21 cellular contexts compared by ENCODE assay signal in the genomic region with DNA sequence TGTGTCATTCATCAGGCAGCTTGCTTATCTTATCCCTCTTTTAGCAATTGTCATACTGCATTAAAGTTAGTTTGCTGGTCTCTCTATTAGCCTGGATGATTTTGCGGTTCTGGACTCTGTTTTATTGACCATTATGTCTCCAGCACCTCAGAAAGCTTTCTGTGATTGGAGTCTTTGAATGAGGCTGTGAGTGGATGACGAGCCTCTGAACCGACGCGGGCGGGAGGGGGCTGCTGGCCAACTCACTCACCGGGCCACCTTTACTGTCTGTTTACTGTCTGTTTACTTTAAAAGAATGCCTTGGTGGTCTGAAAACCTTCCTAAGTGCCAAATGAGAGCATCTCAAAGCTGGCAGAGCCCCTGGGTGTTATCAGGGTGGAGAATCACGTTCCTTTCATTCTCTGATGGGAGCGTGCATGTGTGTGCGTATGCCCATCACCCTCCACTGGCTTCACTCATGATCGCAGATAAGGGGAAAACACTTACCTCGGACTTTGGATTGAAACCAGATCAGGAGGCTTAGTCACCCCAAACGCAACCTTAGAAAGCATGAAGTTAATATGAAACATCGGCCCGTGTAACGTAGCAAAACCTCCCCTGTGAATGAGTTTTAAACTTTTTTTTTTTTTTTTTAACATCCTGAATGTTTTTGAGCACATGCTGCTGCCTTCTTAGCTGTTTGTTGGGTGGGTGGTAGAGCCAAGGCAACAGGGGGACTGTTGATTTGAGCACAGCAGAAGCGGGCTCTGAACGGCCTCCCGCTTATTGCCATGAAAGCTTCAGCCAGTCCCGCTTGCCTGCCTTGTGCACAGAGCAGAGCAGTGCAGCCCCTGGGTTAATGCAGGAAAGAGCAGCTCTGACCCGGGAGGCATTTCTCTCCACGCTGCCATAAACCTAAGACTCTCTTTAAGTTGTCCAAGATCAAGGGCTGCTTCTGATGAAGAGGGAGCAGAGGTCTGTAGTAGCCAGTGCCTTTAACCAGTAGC.
A peak's percentile ranks its signal among the peaks of the same experiment; 100 is the strongest.
DNase-seq lines count a peak whose midpoint lies in the region; TF ChIP-seq lines count a peak whose summit lies in the region.
"Had no signal": no experiment of that assay in that cellular context is flagged by ENCODE, and none has a peak within 500 bp of the region (broad histone marks: within the 10 kb centered on the region; RNA-seq: fewer than 3 reads in every experiment).

No MANE protein-coding gene starts in this region.

- H3K27ac ChIP-seq in BLaER1 (peak overlapping the region; percentile 8; the same call in 1 of the 2 replicates), liver (ENCODE audit: low read depth in 1 of 2, low read length in 2 of 2) (peak overlapping the region; percentile 44 to 53), parathyroid adenoma (no peak overlapping the region)
- H3K27ac ChIP-seq: brain microvascular endothelial cell had no signal

- H2AFZ ChIP-seq in parathyroid adenoma: peak overlapping the region; percentile 38

- H3K9me3 Mint-ChIP-seq in activated naive CD4-positive, alpha-beta T cell treated with anti-CD3 and anti-CD28 coated beads for 36 hours: no peaks in the 10 kb centered on the region
- H3K9me3 Mint-ChIP-seq: activated naive CD4-positive, alpha-beta T cell treated with anti-CD3 and anti-CD28 coated beads, Interleukin-2, amount 50 U/mL, for 72 hours; CD8-positive, alpha-beta T cell; dendritic cell treated with granulocyte-macrophage colony-stimulating factor and Interleukin-4, amounts not matched to agents 40 ng/mL and 50 ng/mL, for 4 days had no signal

- in situ Hi-C loops in ACHN (cut with HindIII; ENCODE audit: low pct_ligation_motif_present, low pct_unique_long_range_greater_than_20kb, low sequenced_read_pairs): no loop called here

- no peak overlapping the region for H3K4me3 Mint-ChIP-seq in activated naive CD4-positive, alpha-beta T cell treated with anti-CD3 and anti-CD28 coated beads for 36 hours
- H3K4me3 Mint-ChIP-seq: CD8-positive, alpha-beta T cell; dendritic cell treated with granulocyte-macrophage colony-stimulating factor and Interleukin-4, amounts not matched to agents 40 ng/mL and 50 ng/mL, for 4 days had no signal

- no peaks in the 10 kb centered on the region for H3K79me2 ChIP-seq in parathyroid adenoma

- H3K4me1 ChIP-seq in BLaER1: peaks cover 52% of the 10 kb centered on the region
- H3K4me1 ChIP-seq in liver (ENCODE audit: control insufficient read depth in 4 of 4, insufficient read depth in 4 of 4, low read length in 3 of 4): peaks cover 0 to 13% (median 7%) of the 10 kb centered on the region in 4 donors
- peaks cover 3% of the 10 kb centered on the region for H3K4me1 ChIP-seq in parathyroid adenoma
- H3K4me1 ChIP-seq: HAP-1 had no signal

- H3K4me3 ChIP-seq in BLaER1 (no peak overlapping the region), liver (ENCODE audit: low read depth in 1 of 3, low read length in 3 of 3) (peak overlapping the region; percentile 2 to 42 (median 27)), parathyroid adenoma (ENCODE audit: low read depth, low read length) (peak overlapping the region; percentile 13)
- H3K4me3 ChIP-seq: HAP-1 had no signal

- intact Hi-C loops in activated naive CD4-positive, alpha-beta T cell treated with anti-CD3 and anti-CD28 coated beads for 36 hours (cut with micrococcal nuclease): no loop called here

- 48% methylated on average over 22 of the region's 22 CpGs for WGBS in liver

- no peaks in the 10 kb centered on the region for H3K27me3 Mint-ChIP-seq in activated naive CD4-positive, alpha-beta T cell treated with anti-CD3 and anti-CD28 coated beads for 36 hours (ENCODE audit: low read depth)

- H3K36me3 ChIP-seq in BLaER1: no peaks in the 10 kb centered on the region
- no peaks in the 10 kb centered on the region for H3K36me3 ChIP-seq in liver (ENCODE audit: control insufficient read depth in 4 of 4, insufficient read depth in 3 of 4, low read depth in 1 of 4, low read length in 3 of 4)
- no peaks in the 10 kb centered on the region for H3K36me3 ChIP-seq in parathyroid adenoma (ENCODE audit: control insufficient read depth, insufficient read depth, low read length)
- H3K36me3 ChIP-seq: brain microvascular endothelial cell, HAP-1 had no signal

- no peak overlapping the region for H3K27ac Mint-ChIP-seq in activated naive CD4-positive, alpha-beta T cell treated with anti-CD3 and anti-CD28 coated beads for 36 hours
- H3K27ac Mint-ChIP-seq: CD8-positive, alpha-beta T cell; dendritic cell treated with granulocyte-macrophage colony-stimulating factor and Interleukin-4, amounts not matched to agents 40 ng/mL and 50 ng/mL, for 4 days had no signal

- H3K9ac ChIP-seq in BLaER1: no peak overlapping the region
- peak overlapping the region in 1 of 2 donors; percentile 60 for H3K9ac ChIP-seq in liver (ENCODE audit: low read depth in 1 of 2, low read length in 2 of 2)
- no peak overlapping the region for H3K9ac ChIP-seq in parathyroid adenoma

- H3K27me3 ChIP-seq in BLaER1 (no peaks in the 10 kb centered on the region), liver (ENCODE audit: control insufficient read depth in 4 of 4, insufficient read depth in 4 of 4, low read length in 3 of 4) (no peaks in the 10 kb centered on the region), parathyroid adenoma (ENCODE audit: control insufficient read depth, insufficient read depth, low read length) (no peaks in the 10 kb centered on the region)
- H3K27me3 ChIP-seq: brain microvascular endothelial cell had no signal

- H3K4me1 Mint-ChIP-seq in activated naive CD4-positive, alpha-beta T cell treated with anti-CD3 and anti-CD28 coated beads for 36 hours (ENCODE audit: low read depth): peaks cover 6% of the 10 kb centered on the region

- H4K20me1 ChIP-seq in BLaER1: no peaks in the 10 kb centered on the region

- CTCF ChIA-PET in activated naive CD4-positive, alpha-beta T cell treated with anti-CD3 and anti-CD28 coated beads for 36 hours (lab: Charles Lee): interaction anchor here (1.2 kb wide), 1 partner anchor 11 kb away, joined by 3 read pairs; no protein-coding TSS in a partner anchor

- TF ChIP-seq RAD21 in liver (IDR thresholded peaks at IDR 0.05): peak in 1 of 2 donors; percentile 63

- TF ChIP-seq CTCF in liver (IDR thresholded peaks at IDR 0.05; ENCODE audit: low read depth, low read length, missing input control): no peak
- no peak for TF ChIP-seq CTCF in parathyroid adenoma (IDR thresholded peaks at IDR 0.05)

- H3K9me3 ChIP-seq in BLaER1 (no peaks in the 10 kb centered on the region), liver (ENCODE audit: control insufficient read depth in 4 of 4, low read length in 3 of 4) (no peaks in the 10 kb centered on the region), parathyroid adenoma (ENCODE audit: control insufficient read depth, low read length) (no peaks in the 10 kb centered on the region)
- H3K9me3 ChIP-seq: HAP-1 had no signal

- DNase-seq in amniotic epithelial cell (ENCODE audit: low read depth) (peak; percentile 61), ACHN (no peak), COLO829 (ENCODE audit: low spot score) (no peak), iPS-NIHi7 (ENCODE audit: extremely low spot score) (no peak)
- DNase-seq in activated naive CD4-positive, alpha-beta T cell treated with anti-CD3 and anti-CD28 coated beads for 36 hours: no peak
- DNase-seq: activated CD4-positive, alpha-beta T cell treated with anti-CD3 and anti-CD28 coated beads, Interleukin-2, amount 50 U/mL, for 48 hours; activated T-cell treated with anti-CD3 and anti-CD28 coated beads, Interleukin-2, amount 50 U/mL, for 1 hour; brain microvascular endothelial cell; CD8-positive, alpha-beta T cell; foreskin fibroblast; NCI-H1417 treated with DMSO at 0.1 percent for 48 hours; NCI-H748 treated with DMSO at 0.1 percent for 48 hours; occipital lobe; SHP77; stimulated activated CD8-positive, alpha-beta memory T cell treated with anti-CD3 and anti-CD28 coated beads, Interleukin-4, amount 100 ng/mL, for 48 hours had no signal

- H3K36me3 Mint-ChIP-seq in activated naive CD4-positive, alpha-beta T cell treated with anti-CD3 and anti-CD28 coated beads for 36 hours (ENCODE audit: low read depth): no peaks in the 10 kb centered on the region
- H3K36me3 Mint-ChIP-seq: activated naive CD4-positive, alpha-beta T cell treated with anti-CD3 and anti-CD28 coated beads, Interleukin-2, amount 50 U/mL, for 72 hours; CD8-positive, alpha-beta T cell had no signal

- H3K4me2 ChIP-seq in BLaER1 (peak overlapping the region; percentile 15), parathyroid adenoma (ENCODE audit: low read length) (peak overlapping the region; percentile 30)

TF ChIP-seq in liver, 16 proteins besides CTCF, POLR2A, EP300 and RAD21 (continues in another document):
- peak; percentile 62 to 72 for TF ChIP-seq JUND (IDR thresholded peaks at IDR 0.05)
- TF ChIP-seq, protein P1, sequence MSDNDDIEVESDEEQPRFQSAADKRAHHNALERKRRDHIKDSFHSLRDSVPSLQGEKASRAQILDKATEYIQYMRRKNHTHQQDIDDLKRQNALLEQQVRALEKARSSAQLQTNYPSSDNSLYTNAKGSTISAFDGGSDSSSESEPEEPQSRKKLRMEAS (IDR thresholded peaks at IDR 0.05): no peak
- TF ChIP-seq, protein P2, sequence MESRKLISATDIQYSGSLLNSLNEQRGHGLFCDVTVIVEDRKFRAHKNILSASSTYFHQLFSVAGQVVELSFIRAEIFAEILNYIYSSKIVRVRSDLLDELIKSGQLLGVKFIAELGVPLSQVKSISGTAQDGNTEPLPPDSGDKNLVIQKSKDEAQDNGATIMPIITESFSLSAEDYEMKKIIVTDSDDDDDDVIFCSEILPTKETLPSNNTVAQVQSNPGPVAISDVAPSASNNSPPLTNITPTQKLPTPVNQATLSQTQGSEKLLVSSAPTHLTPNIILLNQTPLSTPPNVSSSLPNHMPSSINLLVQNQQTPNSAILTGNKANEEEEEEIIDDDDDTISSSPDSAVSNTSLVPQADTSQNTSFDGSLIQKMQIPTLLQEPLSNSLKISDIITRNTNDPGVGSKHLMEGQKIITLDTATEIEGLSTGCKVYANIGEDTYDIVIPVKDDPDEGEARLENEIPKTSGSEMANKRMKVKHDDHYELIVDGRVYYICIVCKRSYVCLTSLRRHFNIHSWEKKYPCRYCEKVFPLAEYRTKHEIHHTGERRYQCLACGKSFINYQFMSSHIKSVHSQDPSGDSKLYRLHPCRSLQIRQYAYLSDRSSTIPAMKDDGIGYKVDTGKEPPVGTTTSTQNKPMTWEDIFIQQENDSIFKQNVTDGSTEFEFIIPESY (IDR thresholded peaks at IDR 0.05): no peak
- TF ChIP-seq, protein P3, sequence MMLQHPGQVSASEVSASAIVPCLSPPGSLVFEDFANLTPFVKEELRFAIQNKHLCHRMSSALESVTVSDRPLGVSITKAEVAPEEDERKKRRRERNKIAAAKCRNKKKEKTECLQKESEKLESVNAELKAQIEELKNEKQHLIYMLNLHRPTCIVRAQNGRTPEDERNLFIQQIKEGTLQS (IDR thresholded peaks at IDR 0.05): peak; percentile 42
